ENCODE assay signal across 10 cellular contexts in the genomic region with DNA sequence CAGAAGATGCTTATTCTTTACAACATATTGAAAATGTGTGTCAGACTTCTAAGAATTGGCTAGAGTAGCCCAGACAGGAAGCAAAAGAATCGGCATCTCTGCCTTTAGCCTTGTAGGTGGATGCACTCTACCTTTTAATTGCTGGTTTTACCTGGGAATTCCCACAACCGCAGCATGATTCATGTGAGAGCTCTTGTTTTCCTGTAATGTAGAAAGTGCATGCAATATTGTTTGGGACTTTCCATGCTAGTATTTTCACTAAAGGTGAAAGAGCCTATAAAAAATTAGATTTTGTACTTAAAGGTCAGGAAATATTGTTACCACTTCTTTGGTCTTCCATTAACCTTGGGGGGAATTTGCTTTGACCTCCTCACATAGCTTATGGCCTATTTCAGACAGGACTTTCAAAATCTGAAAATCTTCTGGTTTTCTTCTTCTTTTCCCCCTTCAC.
DNase-seq lines count a peak whose midpoint lies in the region; ATAC-seq and TF ChIP-seq lines count a peak whose summit lies in the region.
"Had no signal": no experiment of that assay in that cellular context is flagged by ENCODE, and none has a peak within 500 bp of the region (broad histone marks: within the 10 kb centered on the region; RNA-seq: fewer than 3 reads in every experiment).

No MANE protein-coding gene starts in this region.

- CTCF ChIA-PET in activated B cell treated with CpG ODN at 0.5 μM for 24 hours (lab: Charles Lee) = no interaction called here
- CTCF ChIA-PET in CD8-positive, alpha-beta memory T cell (lab: Charles Lee) = no interaction called here

- no peak for TF ChIP-seq CTCF in activated B cell treated with CpG ODN at 0.5 μM for 24 hours (IDR thresholded peaks at IDR 0.05)
- TF ChIP-seq CTCF in coronary artery (IDR thresholded peaks at IDR 0.05) = no peak

- no peak overlapping the region for H3K27ac ChIP-seq in CD8-positive, alpha-beta memory T cell (ENCODE audit: low read depth, low read length)
- no peak overlapping the region for H3K27ac ChIP-seq in coronary artery

- POLR2A ChIA-PET in activated B cell treated with CpG ODN at 0.5 μM for 24 hours (lab: Charles Lee) = no interaction called here
- POLR2A ChIA-PET in CD8-positive, alpha-beta memory T cell (lab: Charles Lee) = no interaction called here

- H3K27me3 ChIP-seq in CD8-positive, alpha-beta memory T cell (ENCODE audit: insufficient read depth, low read length, poor library complexity, severe bottlenecking) = peaks cover 2% of the 10 kb centered on the region

- H3K9me3 ChIP-seq in CD8-positive, alpha-beta memory T cell (ENCODE audit: low read length) = no peaks in the 10 kb centered on the region

- H3K4me3 ChIP-seq in CD8-positive, alpha-beta memory T cell (ENCODE audit: low read length) = no peak overlapping the region
- H3K4me3 ChIP-seq in coronary artery = no peak overlapping the region

- intact Hi-C loops in activated B cell treated with CpG ODN at 0.5 μM for 24 hours (cut with micrococcal nuclease) = no loop called here

- no peaks in the 10 kb centered on the region for H3K27me3 Mint-ChIP-seq in activated B cell treated with CpG ODN at 0.5 μM for 24 hours
- no peaks in the 10 kb centered on the region for H3K27me3 Mint-ChIP-seq in CD8-positive, alpha-beta memory T cell

- H3K36me3 ChIP-seq in CD8-positive, alpha-beta memory T cell (ENCODE audit: insufficient read depth, low read length) = no peaks in the 10 kb centered on the region

- no peak overlapping the region for H3K4me3 Mint-ChIP-seq in activated B cell treated with CpG ODN at 0.5 μM for 24 hours
- H3K4me3 Mint-ChIP-seq in CD8-positive, alpha-beta memory T cell = no peak overlapping the region

- H3K36me3 Mint-ChIP-seq in activated B cell treated with CpG ODN at 0.5 μM for 24 hours (ENCODE audit: low read depth) = no peaks in the 10 kb centered on the region
- peaks cover 0 to 5% (median 0%) of the 10 kb centered on the region in 3 donors for H3K36me3 Mint-ChIP-seq in CD8-positive, alpha-beta memory T cell

- ATAC-seq in HG02870 (IDR thresholded peaks at IDR 0.05; ENCODE audit: unreplicated experiment) = peak; percentile 83
- ATAC-seq in activated B cell treated with CpG ODN at 0.5 μM for 24 hours (ENCODE audit: low read depth) = peak; percentile 14
- ATAC-seq: left lobe of liver had no signal

- H3K4me1 Mint-ChIP-seq in activated B cell treated with CpG ODN at 0.5 μM for 24 hours = peaks cover 6% of the 10 kb centered on the region
- peaks cover 0 to 13% (median 0%) of the 10 kb centered on the region in 3 donors for H3K4me1 Mint-ChIP-seq in CD8-positive, alpha-beta memory T cell

- H3K27ac Mint-ChIP-seq in activated B cell treated with CpG ODN at 0.5 μM for 24 hours = no peak overlapping the region
- H3K27ac Mint-ChIP-seq in CD8-positive, alpha-beta memory T cell = no peak overlapping the region

- no peaks in the 10 kb centered on the region for H3K4me1 ChIP-seq in CD8-positive, alpha-beta memory T cell (ENCODE audit: insufficient read depth, low read length)

- DNase-seq in activated T-cell treated with anti-CD3 and anti-CD28 coated beads for 24 hours (ENCODE audit: low read depth) (peak; percentile 10), activated B cell treated with CpG ODN at 0.5 μM for 24 hours (no peak), coronary artery (ENCODE audit: low spot score) (no peak), epidermal melanocyte (ENCODE audit: insufficient read length, low spot score) (no peak)
- no peak for DNase-seq in activated T-cell treated with anti-CD3 and anti-CD28 coated beads, Interleukin-2, amount 50 U/mL, for 1 hour
- DNase-seq in stimulated activated CD4-positive, alpha-beta T cell treated with anti-CD3 and anti-CD28 coated beads, TNF-alpha, amount 100 ng/mL, for 24 hours (ENCODE audit: low read depth in 3 of 3) = peak in 2 of 3 experiments; percentile 7 to 12
- no peak for DNase-seq in CD8-positive, alpha-beta memory T cell
- DNase-seq: NCI-H1694 had no signal

- H3K9me3 Mint-ChIP-seq in activated B cell treated with CpG ODN at 0.5 μM for 24 hours = no peaks in the 10 kb centered on the region
- peaks cover 0 to 3% (median 0%) of the 10 kb centered on the region in 5 donors for H3K9me3 Mint-ChIP-seq in CD8-positive, alpha-beta memory T cell

Comparison
In these comparisons a context has a peak if more than half of its experiments do, and no peak if none do; other contexts are left out.
1. DNase-seq: peak in activated T-cell treated with anti-CD3 and anti-CD28 coated beads for 24 hours (single experiment) and stimulated activated CD4-positive, alpha-beta T cell treated with anti-CD3 and anti-CD28 coated beads, TNF-alpha, amount 100 ng/mL, for 24 hours (2 of 3); none in activated T-cell treated with anti-CD3 and anti-CD28 coated beads, Interleukin-2, amount 50 U/mL, for 1 hour (single experiment), activated B cell treated with CpG ODN at 0.5 μM for 24 hours (single experiment), CD8-positive, alpha-beta memory T cell (0 of 5), coronary artery (single experiment) and epidermal melanocyte (single experiment).